Comparison of ENCODE assay signal across 18 cellular contexts in genomic region chr2:75539955-75540716, GRCh38. TPM values are rescaled to one million over a fixed set of nuclear protein-coding genes. Genes with fewer than 3 reads are reported as not detected.
DNase-seq lines count a peak whose midpoint lies in the region; ATAC-seq and TF ChIP-seq lines count a peak whose summit lies in the region.
"Had no signal": no experiment of that assay in that cellular context is flagged by ENCODE, and none has a peak within 500 bp of the region (broad histone marks: within the 10 kb centered on the region; RNA-seq: fewer than 3 reads in every experiment).

No MANE protein-coding gene starts in this region.

- no peaks in the 10 kb centered on the region for H3K9me2 ChIP-seq in SK-N-SH

- peaks cover 16% of the 10 kb centered on the region for H3F3A ChIP-seq in SK-N-SH (replicated peaks; ENCODE audit: insufficient read depth)

- peaks cover 26% of the 10 kb centered on the region for H3K79me1 ChIP-seq in mesenchymal stem cell (replicated peaks; ENCODE audit: low read length, poor library complexity, severe bottlenecking)

- no peak overlapping the region for H2BK12ac ChIP-seq in mesenchymal stem cell (ENCODE audit: low read length in 2 of 2)

- no peak overlapping the region for H2BK120ac ChIP-seq in mesenchymal stem cell (ENCODE audit: low read depth, low read length)

- H2AFZ ChIP-seq in SK-N-SH (ENCODE audit: low read depth) (no peak overlapping the region), mesenchymal stem cell (ENCODE audit: low read depth, low read length) (no peak overlapping the region)
- H2AFZ ChIP-seq: GM23338, PC-9 had no signal

- no peak overlapping the region for H2AK5ac ChIP-seq in mesenchymal stem cell (ENCODE audit: low read length, severe bottlenecking)

- POLR2A ChIA-PET in SK-N-SH (lab: Yijun Ruan, JAX): no interaction called here

- H3K18ac ChIP-seq in mesenchymal stem cell (ENCODE audit: low read depth in 1 of 2, low read length in 2 of 2): no peak overlapping the region

- H3K4me2 ChIP-seq in SK-N-SH (no peak overlapping the region), mesenchymal stem cell (ENCODE audit: low read length, poor library complexity, severe bottlenecking) (no peak overlapping the region)
- H3K4me2 ChIP-seq: GM23338, PC-9 had no signal

- no peak overlapping the region for H3K9ac ChIP-seq in SK-N-SH
- H3K9ac ChIP-seq in mesenchymal stem cell (ENCODE audit: low read length): peak overlapping the region; percentile 51

- H3K4me3 ChIP-seq in SK-N-SH (ENCODE audit: low read depth in 2 of 2, low read length in 1 of 2) (no peak overlapping the region), esophagus muscularis mucosa (no peak overlapping the region), mesenchymal stem cell (ENCODE audit: insufficient read depth in 1 of 2, low read depth in 1 of 2, low read length in 2 of 2) (peak overlapping the region in 1 of 2 experiments; percentile 26)
- H3K4me3 ChIP-seq: GM23338, PC-9 had no signal

- no peak for TF ChIP-seq CTCF in SK-N-SH (IDR thresholded peaks at IDR 0.05)
- no peak for TF ChIP-seq CTCF in esophagus muscularis mucosa (IDR thresholded peaks at IDR 0.05)

- TF ChIP-seq RAD21 in SK-N-SH (IDR thresholded peaks at IDR 0.05; ENCODE audit: low read length): no peak

- no peak for TF ChIP-seq EP300 in SK-N-SH (IDR thresholded peaks at IDR 0.05; ENCODE audit: borderline replicate concordance in 1 of 2, low read depth in 1 of 2, low read length in 1 of 2)
- no peak for TF ChIP-seq EP300 in esophagus muscularis mucosa (IDR thresholded peaks at IDR 0.05)

- H2BK5ac ChIP-seq in mesenchymal stem cell (ENCODE audit: low read depth, low read length, poor library complexity, severe bottlenecking): no peak overlapping the region

- no peak; the same call in 1 of the 3 replicates for ATAC-seq in SK-N-SH treated with all-trans-retinoic acid at 6 μM for 48 hours
- ATAC-seq: GM23338 had no signal

- DNase-seq in SK-N-SH: no peak
- DNase-seq in GM04503 (ENCODE audit: low read depth): peak; percentile 57
- DNase-seq in esophagus muscularis mucosa (ENCODE audit: extremely low spot score): peak; percentile 55
- no peak for DNase-seq in mesenchymal stem cell
- no peak for DNase-seq in NCI-H524 treated with DMSO at 0.1 percent for 48 hours (lab: John Stamatoyannopoulos, UW)
- no peak for DNase-seq in HCEC 1CT
- no peak for DNase-seq in activated effector memory CD4-positive, alpha-beta T cell treated with Interleukin-2 at 50 U/mL for 16 hours
- DNase-seq: Caco-2, DMS53, MV-4-11, NCI-H1417 treated with DMSO at 0.1 percent for 48 hours, NCI-H2081 treated with DMSO at 0.1 percent for 48 hours, NCI-H226, NCI-H69, PC-9 had no signal

- WGBS in SK-N-SH (ENCODE audit: low lambda C conversion rate): 66% methylated on average over 3 of the region's 3 CpGs
- WGBS in esophagus muscularis mucosa: 44% methylated on average over 3 of the region's 3 CpGs
- 93% methylated on average over 3 of the region's 3 CpGs for WGBS in mesenchymal stem cell

- no peak overlapping the region for H3K4ac ChIP-seq in mesenchymal stem cell (ENCODE audit: low read depth in 1 of 2, low read length in 2 of 2)

- peaks cover 89% of the 10 kb centered on the region for H4K20me1 ChIP-seq in SK-N-SH (ENCODE audit: insufficient read depth)

- H4K8ac ChIP-seq in mesenchymal stem cell (ENCODE audit: low read length): no peak overlapping the region

- H3K4me1 ChIP-seq in SK-N-SH (ENCODE audit: control insufficient read depth in 1 of 2, insufficient read depth in 2 of 2, low read depth in 1 of 2, low read length in 1 of 2): no peaks in the 10 kb centered on the region; a peak in 1 of 4 replicates
- no peaks in the 10 kb centered on the region for H3K4me1 ChIP-seq in esophagus muscularis mucosa
- no peaks in the 10 kb centered on the region for H3K4me1 ChIP-seq in mesenchymal stem cell (ENCODE audit: control insufficient read depth, insufficient read depth, low read depth, low read length)
- H3K4me1 ChIP-seq: Caco-2 had no signal

- H3K23ac ChIP-seq in mesenchymal stem cell (ENCODE audit: low read length in 2 of 2): no peak overlapping the region

- H3K14ac ChIP-seq in mesenchymal stem cell (ENCODE audit: low read length in 2 of 2): no peak overlapping the region

- H3K27ac ChIP-seq in SK-N-SH (ENCODE audit: low read depth in 2 of 2, low read length in 1 of 2): peak overlapping the region; percentile 1 to 22; a peak in 3 of 4 replicates
- no peak overlapping the region for H3K27ac ChIP-seq in esophagus muscularis mucosa (replicated peaks in 1 of 4)
- no peak overlapping the region for H3K27ac ChIP-seq in mesenchymal stem cell (ENCODE audit: low read length, poor library complexity, severe bottlenecking)
- H3K27ac ChIP-seq: 22Rv1, PC-9 had no signal

- H3K27me3 ChIP-seq in SK-N-SH (ENCODE audit: insufficient read depth) (no peaks in the 10 kb centered on the region), esophagus muscularis mucosa (no peaks in the 10 kb centered on the region), mesenchymal stem cell (ENCODE audit: control insufficient read depth in 1 of 2, insufficient read depth in 1 of 2, low read length in 2 of 2) (no peaks in the 10 kb centered on the region)

- no peak overlapping the region for H2BK15ac ChIP-seq in mesenchymal stem cell (ENCODE audit: low read depth, poor library complexity, severe bottlenecking)

- no peak for TF ChIP-seq POLR2A in esophagus muscularis mucosa (IDR thresholded peaks at IDR 0.05; ENCODE audit: low read depth)

- H3K36me3 ChIP-seq in SK-N-SH (replicated peaks in 1 of 2; ENCODE audit: control insufficient read depth in 1 of 2, insufficient read depth in 2 of 2, low read length in 1 of 2): peaks cover 28 to 59% of the 10 kb centered on the region in 2 experiments
- no peaks in the 10 kb centered on the region for H3K36me3 ChIP-seq in esophagus muscularis mucosa
- peaks cover 6 to 15% of the 10 kb centered on the region in 2 experiments for H3K36me3 ChIP-seq in mesenchymal stem cell (ENCODE audit: control insufficient read depth in 1 of 2, insufficient read depth in 2 of 2, low read depth in 1 of 2, low read length in 2 of 2)

- peaks cover 100% of the 10 kb centered on the region for H3K79me2 ChIP-seq in SK-N-SH (ENCODE audit: insufficient read depth)

- H4K91ac ChIP-seq in mesenchymal stem cell (ENCODE audit: low read length): no peak overlapping the region

- H3K9me3 ChIP-seq in SK-N-SH: peaks cover 3% of the 10 kb centered on the region; the same call in 1 of the 2 replicates
- no peaks in the 10 kb centered on the region for H3K9me3 ChIP-seq in esophagus muscularis mucosa
- H3K9me3 ChIP-seq in mesenchymal stem cell (ENCODE audit: control insufficient read depth, low read length): no peaks in the 10 kb centered on the region
- H3K9me3 ChIP-seq: Caco-2 had no signal

- intact Hi-C loops in esophagus muscularis mucosa (cut with DNase I): no loop called here

- CTCF ChIA-PET in SK-N-SH (lab: Yijun Ruan, JAX): interaction anchor here (1.0 kb wide), 1 partner anchor 21 kb away, joined by 3 read pairs; the partner anchor contains the start of gene EVA1A

TF ChIP-seq in SK-N-SH, 30 proteins besides CTCF, POLR2A, EP300 and RAD21:
- TF ChIP-seq FOXM1 (IDR thresholded peaks at IDR 0.05; ENCODE audit: low read depth) (no peak), TCF12 (IDR thresholded peaks at IDR 0.05) (0 out of 2 replicates have a peak, but pooled peaks have one; percentile 17)

TF ChIP-seq in SK-N-SH treated with all-trans-retinoic acid at 6 μM for 48 hours, 23 proteins besides CTCF, POLR2A, EP300 and RAD21 (continues in another document):
- TF ChIP-seq PPARA (CRISPR knock-in tag; IDR thresholded peaks at IDR 0.05; ENCODE audit: borderline replicate concordance): no peak
- TF ChIP-seq TCF4 (CRISPR knock-in tag; IDR thresholded peaks at IDR 0.05; ENCODE audit: borderline replicate concordance): no peak
- no peak for TF ChIP-seq ISL1 (CRISPR knock-in tag; IDR thresholded peaks at IDR 0.05)
- TF ChIP-seq TOX (CRISPR knock-in tag; IDR thresholded peaks at IDR 0.05; ENCODE audit: borderline replicate concordance): no peak
- no peak for TF ChIP-seq ARNTL (CRISPR knock-in tag; IDR thresholded peaks at IDR 0.05; ENCODE audit: borderline replicate concordance, low read depth)
- no peak for TF ChIP-seq BACH2 (CRISPR knock-in tag; IDR thresholded peaks at IDR 0.05; ENCODE audit: borderline replicate concordance)
- TF ChIP-seq CREB5 (CRISPR knock-in tag; IDR thresholded peaks at IDR 0.05; ENCODE audit: low read depth): no peak
- TF ChIP-seq POU6F1 (CRISPR knock-in tag; IDR thresholded peaks at IDR 0.05; ENCODE audit: borderline replicate concordance, low read depth): no peak

RNA-seq across cellular contexts. Expression of gene EVA1A, which starts 20.6 kb away (rescaled TPM):
- polyA plus RNA-seq in SK-N-SH (2012; rRNA removed): 79.0 and 93.0 TPM in 2 replicates
- polyA plus RNA-seq in SK-N-SH (2012; cell fraction: cytosol; rRNA removed): 54.3 and 67.8 TPM in 2 replicates
- 76.0 and 133 TPM in 2 replicates for polyA plus RNA-seq in SK-N-SH (2012; cell fraction: nucleus; rRNA removed)
- 1 to 10 TPM in 1 of 4 donors, under 1 TPM in 2, not detected in 1; 0.17 to 1.2 (median 0.69) TPM for total RNA-seq in esophagus muscularis mucosa
- polyA plus RNA-seq in mesenchymal stem cell (2013, experiment 1 of 2): 27.8 TPM
- polyA plus RNA-seq in mesenchymal stem cell (2013, experiment 2 of 2): 27.9 TPM

Comparison
In these comparisons a context has a peak if more than half of its experiments do, and no peak if none do; other contexts are left out.
1. DNase-seq: peak in GM04503 (single experiment) and esophagus muscularis mucosa (single experiment); none in SK-N-SH (single experiment), mesenchymal stem cell (single experiment), NCI-H524 treated with DMSO at 0.1 percent for 48 hours (single experiment), HCEC 1CT (single experiment) and activated effector memory CD4-positive, alpha-beta T cell treated with Interleukin-2 at 50 U/mL for 16 hours (single experiment).
2. H3K27ac ChIP-seq: peak in SK-N-SH (2 of 2); none in esophagus muscularis mucosa (0 of 4) and mesenchymal stem cell (single experiment).